In genomic region chr2:147097747-147098146, GRCh38 we compare ENCODE assay signal across 9 cellular contexts.
"Had no signal": no experiment of that assay in that cellular context is flagged by ENCODE, and none has a peak within 500 bp of the region (broad histone marks: within the 10 kb centered on the region; RNA-seq: fewer than 3 reads in every experiment).

No MANE protein-coding gene starts in this region.

- ATAC-seq: GM23338 had no signal

- H3K27ac Mint-ChIP-seq: GM23338, H9 had no signal

- H3K9ac ChIP-seq: KMS-11 had no signal

- H3K9me3 Mint-ChIP-seq: GM23338, H9 had no signal

- H3K27ac ChIP-seq: HL-60, KMS-11 had no signal

- DNase-seq: H9, HCEC 1CT, IMR-90, KBM-7 had no signal

- H3K4me3 ChIP-seq: GM23338 had no signal

- H2AFZ ChIP-seq: GM23338 had no signal

- FAIRE-seq: H1, H54 had no signal

- H3K4me3 Mint-ChIP-seq: GM23338, H9 had no signal

- H3K4me2 ChIP-seq: GM23338, KMS-11 had no signal
